8 cellular contexts compared by ENCODE assay signal in the genomic region with DNA sequence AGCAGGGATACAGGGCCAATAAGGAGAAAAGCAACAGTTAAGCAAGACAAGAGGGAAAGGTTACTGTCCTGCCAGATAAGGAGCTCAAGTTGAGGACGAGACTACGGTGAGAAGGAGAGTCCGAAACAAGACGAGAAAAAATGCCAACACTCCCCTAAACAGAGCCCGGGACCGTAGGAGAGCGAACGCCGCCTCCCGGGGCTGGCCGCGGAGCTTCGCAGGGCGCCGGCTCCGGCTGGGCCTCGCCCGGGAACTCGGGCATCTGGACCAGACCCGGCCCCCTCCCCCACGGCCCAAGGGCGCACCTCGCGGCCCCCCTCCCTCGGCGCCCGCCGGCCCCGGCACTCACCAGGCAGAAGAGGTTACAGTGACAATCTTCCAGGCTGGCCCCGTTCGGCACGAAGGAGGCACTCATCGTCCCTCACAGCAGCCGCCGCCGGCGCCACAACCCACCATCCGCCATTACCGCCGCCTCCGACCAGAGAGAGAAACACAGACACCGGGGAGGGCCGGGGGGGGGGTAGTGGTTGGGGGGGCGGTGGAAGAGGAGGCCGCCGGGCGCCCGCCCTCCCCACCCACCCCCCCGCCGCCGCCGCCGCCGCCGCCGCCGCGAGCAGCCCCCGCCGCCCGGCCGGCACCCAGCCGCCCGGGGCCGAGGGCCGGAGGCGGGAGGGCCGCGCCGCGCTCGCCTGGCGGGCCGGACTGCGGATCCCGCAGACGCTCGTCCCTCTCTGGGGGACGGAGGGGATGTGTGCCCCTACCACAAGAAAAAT. TPM values are rescaled to one million over a fixed set of nuclear protein-coding genes. Genes with fewer than 3 reads are reported as not detected.
A peak's percentile ranks its signal among the peaks of the same experiment; 100 is the strongest.
DNase-seq lines count a peak whose midpoint lies in the region; ATAC-seq and TF ChIP-seq lines count a peak whose summit lies in the region.

Gene MED13, minus strand, starts transcription at position 488 of the 773 bp plus-strand sequence. Its CDS starts 73 bp downstream, at position 415.

- peak within 1 kb of the TSS; percentile 98 for H3K9ac ChIP-seq in iPS-15b (ENCODE audit: low read depth, low read length)

- TF ChIP-seq EP300 in Ishikawa (IDR thresholded peaks at IDR 0.05; ENCODE audit: borderline replicate concordance): no peak

- in situ Hi-C loops in gastrocnemius medialis (cut with MboI; ENCODE audit: low sequenced_read_pairs in 4 of 4): loop anchor here in 2 of 4 donors (5.0 to 10.0 kb wide), 3 partner anchors 140 to 200 kb away; partner anchors contain the start of genes BRIP1 (in 1 of the 2) and INTS2 (in 1 of the 2)

- ATAC-seq in GM18909 (IDR thresholded peaks at IDR 0.05; ENCODE audit: poor library complexity, unreplicated experiment): peak; percentile 36
- peak; percentile 75 for ATAC-seq in body of pancreas
- peak; percentile 49 to 51 for ATAC-seq in gastrocnemius medialis
- no peak for ATAC-seq in HG03196 (IDR thresholded peaks at IDR 0.05; ENCODE audit: unreplicated experiment)

- peak within 1 kb of the TSS; percentile 97 for H3K27ac ChIP-seq in ACC112 (ENCODE audit: low read depth, low read length)
- H3K27ac ChIP-seq in body of pancreas: peak within 1 kb of the TSS; percentile 91 to 98 (median 94)
- peak within 1 kb of the TSS; percentile 96 to 100 (median 100) for H3K27ac ChIP-seq in gastrocnemius medialis

- H3K9me3 ChIP-seq in body of pancreas: no peaks in the 10 kb centered on the region
- H3K9me3 ChIP-seq in iPS-15b (ENCODE audit: control insufficient read depth, insufficient read depth, low read length): no peaks in the 10 kb centered on the region
- H3K9me3 ChIP-seq in gastrocnemius medialis: no peaks in the 10 kb centered on the region

- TF ChIP-seq POLR2A in body of pancreas (IDR thresholded peaks at IDR 0.05) (peak in 2 of 3 donors; percentile 29 to 30), gastrocnemius medialis (IDR thresholded peaks at IDR 0.05) (peak in 1 of 2 donors; percentile 7)

- H3K79me2 ChIP-seq in ACC112 (ENCODE audit: control insufficient read depth, insufficient read depth, low read length, unreplicated experiment): peaks cover 54% of the 10 kb centered on the region

- H3K27me3 ChIP-seq in ACC112 (ENCODE audit: insufficient read depth, low read length) (no peaks in the 10 kb centered on the region), body of pancreas (no peaks in the 10 kb centered on the region), iPS-15b (ENCODE audit: control insufficient read depth, insufficient read depth, low read length) (no peaks in the 10 kb centered on the region), gastrocnemius medialis (no peaks in the 10 kb centered on the region)

- peak within 1 kb of the TSS; percentile 100 for H2AFZ ChIP-seq in ACC112 (ENCODE audit: low read length, unreplicated experiment)

- WGBS in body of pancreas, 2 donors: 0 to 2% methylated on average over 26 to 61 of the region's 79 CpGs

- DNase-seq in UCSD-AML1 (lab: John Stamatoyannopoulos, UW; ENCODE audit: unreplicated experiment): peak; percentile 47
- DNase-seq in body of pancreas: peak; percentile 86 to 91 (median 86)
- DNase-seq in gastrocnemius medialis: peak; percentile 38 to 74

- peak within 1 kb of the TSS; percentile 99 for H3K4me3 ChIP-seq in ACC112 (ENCODE audit: low read depth, low read length)
- peak within 1 kb of the TSS; percentile 70 to 85 for H3K4me3 ChIP-seq in body of pancreas
- H3K4me3 ChIP-seq in iPS-15b (ENCODE audit: low read depth, low read length): peak within 1 kb of the TSS; percentile 95
- peak within 1 kb of the TSS; percentile 84 to 100 (median 91) for H3K4me3 ChIP-seq in gastrocnemius medialis

- intact Hi-C loops in body of pancreas (cut with DNase I) (no loop called here), gastrocnemius medialis (cut with DNase I; ENCODE audit: low total_unique reads) (loop anchor here (2.0 to 10.0 kb wide), 4 partner anchors 32 to 1780 kb away; partner anchors contain the start of genes SMARCD2 and TLK2)

- no peak for TF ChIP-seq RAD21 in Ishikawa (IDR thresholded peaks at IDR 0.05; ENCODE audit: low read depth)

- peaks cover 12% of the 10 kb centered on the region; the same call in 1 of the 2 replicates for H3K36me3 ChIP-seq in ACC112 (ENCODE audit: insufficient read depth, low read length)
- H3K36me3 ChIP-seq in body of pancreas (replicated peaks in 1 of 2; ENCODE audit: insufficient read depth in 1 of 2, low read depth in 2 of 2): no peaks in the 10 kb centered on the region
- H3K36me3 ChIP-seq in iPS-15b (ENCODE audit: control insufficient read depth, insufficient read depth, low read length): peaks cover 4% of the 10 kb centered on the region
- H3K36me3 ChIP-seq in gastrocnemius medialis: no peaks in the 10 kb centered on the region

- peaks cover 17% of the 10 kb centered on the region for H3K4me1 ChIP-seq in ACC112 (ENCODE audit: control insufficient read depth, insufficient read depth, low read length, unreplicated experiment)
- peaks cover 54% of the 10 kb centered on the region for H3K4me1 ChIP-seq in body of pancreas
- peaks cover 11% of the 10 kb centered on the region for H3K4me1 ChIP-seq in iPS-15b (ENCODE audit: control insufficient read depth, insufficient read depth, low read length)
- peaks cover 33 to 34% of the 10 kb centered on the region in 2 donors for H3K4me1 ChIP-seq in gastrocnemius medialis

- TF ChIP-seq CTCF in body of pancreas (IDR thresholded peaks at IDR 0.05): no peak
- TF ChIP-seq CTCF in gastrocnemius medialis (IDR thresholded peaks at IDR 0.05 in 4 of 5, conservative IDR thresholded peaks at IDR 0.05 in 1 of 5): no peak

TF ChIP-seq in Ishikawa, 13 proteins besides CTCF, POLR2A, EP300 and RAD21:
- TF ChIP-seq YY1 (IDR thresholded peaks at IDR 0.05; ENCODE audit: low read depth): peak; percentile 76
- no peak for TF ChIP-seq CREB1 (IDR thresholded peaks at IDR 0.05; ENCODE audit: low read depth)
- TF ChIP-seq TCF12 (IDR thresholded peaks at IDR 0.05; ENCODE audit: low read depth): peak; percentile 20; the same call in 1 of the 2 replicates

RNA-seq across cellular contexts. Expression of gene MED13, which starts in this region (rescaled TPM):
- 10 to 100 TPM; 37.4 to 41.5 TPM for total RNA-seq in body of pancreas
- 100 to 1,000 TPM in 1 of 4 donors, 10 to 100 TPM in 3; 54.9 to 142 (median 67.8) TPM for total RNA-seq in gastrocnemius medialis
